ENCODE assay signal across 1 cellular context in genomic region chr6:34474754-34475153, GRCh38.
A peak's percentile ranks its signal among the peaks of the same experiment; 100 is the strongest.
TF ChIP-seq lines count a peak whose summit lies in the region.

No MANE protein-coding gene starts in this region.

TF ChIP-seq in K562, 482 proteins besides CTCF, POLR2A, EP300 and RAD21:
- TF ChIP-seq MEF2D (tag; conservative IDR thresholded peaks at IDR 0.05; ENCODE audit: low read depth) (no peak), BCOR (IDR thresholded peaks at IDR 0.05) (peak; percentile 46; the same call in 1 of the 2 replicates)
